ENCODE assay signal across 16 cellular contexts in genomic region chr14:38848243-38848642, GRCh38.
"Had no signal": no experiment of that assay in that cellular context is flagged by ENCODE, and none has a peak within 500 bp of the region (broad histone marks: within the 10 kb centered on the region; RNA-seq: fewer than 3 reads in every experiment).

No MANE protein-coding gene starts in this region.

- FAIRE-seq: small intestine had no signal

- H3K36me3 ChIP-seq: colonic mucosa, heart left ventricle, tibial nerve, upper lobe of right lung, vagina had no signal

- H3K27me3 ChIP-seq: colonic mucosa, heart left ventricle, testis, tibial nerve, upper lobe of right lung, vagina had no signal

- DNase-seq: colonic mucosa; dermis blood vessel endothelial cell; effector CD4-positive, alpha-beta T cell; foreskin melanocyte; heart left ventricle; hippocampal formation; naive thymus-derived CD4-positive, alpha-beta T cell; nephron progenitor cell; posterior cingulate gyrus; small intestine; stimulated activated CD4-positive, alpha-beta T cell treated with anti-CD3 and anti-CD28 coated beads, Interleukin-12 subunit alpha, Interleukin-12 subunit beta, amount 100 ng/mL, for 4 hours; stimulated activated naive CD4-positive, alpha-beta T cell; testis; upper lobe of right lung had no signal

- ATAC-seq: heart left ventricle; naive thymus-derived CD4-positive, alpha-beta T cell; upper lobe of right lung had no signal

- H3K27ac ChIP-seq: colonic mucosa, heart left ventricle, testis, upper lobe of right lung, vagina had no signal

- H3K4me3 ChIP-seq: colonic mucosa, heart left ventricle, testis, tibial nerve, upper lobe of right lung, vagina had no signal

- H3K9me3 ChIP-seq: colonic mucosa, heart left ventricle, testis, upper lobe of right lung, vagina had no signal

- H3K4me1 ChIP-seq: heart left ventricle, testis, tibial nerve, upper lobe of right lung, vagina had no signal
